ENCODE assay signal across 8 cellular contexts in genomic region chr20:47854687-47855212, GRCh38.
DNase-seq lines count a peak whose midpoint lies in the region; ATAC-seq and TF ChIP-seq lines count a peak whose summit lies in the region.

No MANE protein-coding gene starts in this region.

- 60% methylated on average over 10 of the region's 10 CpGs for WGBS in GM23248 (ENCODE audit: low coverage in 1 of 2, low lambda C conversion rate in 2 of 2, missing lambda C conversion rate in 2 of 2), 2 experiments

- no peak overlapping the region for H3K9ac ChIP-seq in GM23248
- no peak overlapping the region for H3K9ac ChIP-seq in OCI-LY3 (ENCODE audit: low read length)

- intact Hi-C loops in dorsolateral prefrontal cortex (cut with DNase I) = no loop called here

- H3K79me2 ChIP-seq in GM23248 (ENCODE audit: insufficient read depth) = no peaks in the 10 kb centered on the region
- no peaks in the 10 kb centered on the region for H3K79me2 ChIP-seq in OCI-LY3 (ENCODE audit: low read length)

- in situ Hi-C loops in GM23248 (cut with MboI) = no loop called here

- H3K36me3 ChIP-seq in GM23248 (ENCODE audit: low read depth) (no peaks in the 10 kb centered on the region), OCI-LY3 (replicated peaks; ENCODE audit: low read depth, low read length) (no peaks in the 10 kb centered on the region)

- H3K27me3 ChIP-seq in GM23248 (replicated peaks; ENCODE audit: insufficient read depth) (peaks cover 3% of the 10 kb centered on the region; the same call in 1 of the 2 replicates), OCI-LY3 (ENCODE audit: low read depth, low read length) (peaks cover 19% of the 10 kb centered on the region), dorsolateral prefrontal cortex (peaks cover 0 to 4% (median 0%) of the 10 kb centered on the region in 45 donors)

- H2AFZ ChIP-seq in GM23248 (no peak overlapping the region), OCI-LY3 (ENCODE audit: low read depth, low read length) (no peak overlapping the region)

- peak; percentile 39 for DNase-seq in AG08396 (ENCODE audit: low spot score)
- peak; percentile 44 for DNase-seq in GM23248
- DNase-seq in fibroblast of villous mesenchyme (ENCODE audit: low read depth) = peak; percentile 61
- no peak for DNase-seq in activated T-cell treated with anti-CD3 and anti-CD28 coated beads, Interleukin-2, amount 50 U/mL, for 48 hours
- no peak for DNase-seq in stimulated activated CD4-positive, alpha-beta T cell treated with anti-CD3 and anti-CD28 coated beads, Interleukin-4, amount 100 ng/mL, for 1 hour
- DNase-seq in dorsolateral prefrontal cortex = no peak

- no peak overlapping the region for H3K27ac ChIP-seq in GM23248
- H3K27ac ChIP-seq in OCI-LY3 (ENCODE audit: low read length) = no peak overlapping the region
- H3K27ac ChIP-seq in dorsolateral prefrontal cortex = no peak overlapping the region

- no peaks in the 10 kb centered on the region for H3K9me2 ChIP-seq in GM23248 (ENCODE audit: insufficient read depth)

- H3F3A ChIP-seq in GM23248 (ENCODE audit: insufficient read depth) = no peaks in the 10 kb centered on the region

- H3K4me3 ChIP-seq in GM23248 = no peak overlapping the region
- no peak overlapping the region for H3K4me3 ChIP-seq in OCI-LY3 (ENCODE audit: low read length)
- no peak overlapping the region for H3K4me3 ChIP-seq in fibroblast of villous mesenchyme (ENCODE audit: low read depth, low read length)
- H3K4me3 ChIP-seq in dorsolateral prefrontal cortex = no peak overlapping the region

- no peaks in the 10 kb centered on the region for H4K20me1 ChIP-seq in GM23248 (ENCODE audit: insufficient read depth)
- H4K20me1 ChIP-seq in OCI-LY3 (ENCODE audit: insufficient read depth, low read length) = no peaks in the 10 kb centered on the region

- ATAC-seq in GM18868 (IDR thresholded peaks at IDR 0.05; ENCODE audit: unreplicated experiment) = no peak

- H3K4me2 ChIP-seq in GM23248 (ENCODE audit: unreplicated experiment) (no peak overlapping the region), OCI-LY3 (ENCODE audit: low read length) (peak overlapping the region; percentile 13; the same call in 1 of the 2 replicates)

- TF ChIP-seq CTCF in OCI-LY3 (IDR thresholded peaks at IDR 0.05; ENCODE audit: low read depth, low read length) = peak; percentile 79
- peak; percentile 66 for TF ChIP-seq CTCF in fibroblast of villous mesenchyme (IDR thresholded peaks at IDR 0.05; ENCODE audit: insufficient read depth, low read depth, low read length)
- TF ChIP-seq CTCF in dorsolateral prefrontal cortex (IDR thresholded peaks at IDR 0.05 in 54 of 56, conservative IDR thresholded peaks at IDR 0.05 in 2 of 56; ENCODE audit: low read depth in 1 of 56, partially characterized antibody in 56 of 56) = peak in 2 of 56 donors; percentile 11 to 20

- no peaks in the 10 kb centered on the region for H3K9me3 ChIP-seq in GM23248 (ENCODE audit: low read depth)
- H3K9me3 ChIP-seq in OCI-LY3 (ENCODE audit: insufficient read depth, low read length) = no peaks in the 10 kb centered on the region

- H3K4me1 ChIP-seq in GM23248 (ENCODE audit: insufficient read depth) = no peaks in the 10 kb centered on the region
- H3K4me1 ChIP-seq in OCI-LY3 (ENCODE audit: low read length) = no peaks in the 10 kb centered on the region; the same call in 1 of the 2 replicates

Comparison
In these comparisons a context has a peak if more than half of its experiments do, and no peak if none do; other contexts are left out.
1. DNase-seq: peak in AG08396 (single experiment), GM23248 (single experiment) and fibroblast of villous mesenchyme (single experiment); none in activated T-cell treated with anti-CD3 and anti-CD28 coated beads, Interleukin-2, amount 50 U/mL, for 48 hours (0 of 2), stimulated activated CD4-positive, alpha-beta T cell treated with anti-CD3 and anti-CD28 coated beads, Interleukin-4, amount 100 ng/mL, for 1 hour (single experiment) and dorsolateral prefrontal cortex (0 of 10).